In genomic region chr12:6463858-6464257, GRCh38 we compare ENCODE assay signal across 15 cellular contexts. TPM values are rescaled to one million over a fixed set of nuclear protein-coding genes. Genes with fewer than 3 reads are reported as not detected.
DNase-seq lines count a peak whose midpoint lies in the region; ATAC-seq and TF ChIP-seq lines count a peak whose summit lies in the region.
"Had no signal": no experiment of that assay in that cellular context is flagged by ENCODE, and none has a peak within 500 bp of the region (broad histone marks: within the 10 kb centered on the region; RNA-seq: fewer than 3 reads in every experiment).

No MANE protein-coding gene starts in this region.

- peaks cover 77% of the 10 kb centered on the region for H3K36me3 ChIP-seq in muscle layer of colon (ENCODE audit: insufficient read depth, low read length)

- peaks cover 96% of the 10 kb centered on the region for H3K4me1 Mint-ChIP-seq in activated T-cell treated with anti-CD3 and anti-CD28 coated beads, Interleukin-2, amount 50 U/mL, for 72 hours (ENCODE audit: low read depth)
- H3K4me1 Mint-ChIP-seq in activated CD8-positive, alpha-beta T cell treated with anti-CD3 and anti-CD28 coated beads for 36 hours (ENCODE audit: low read depth) = peaks cover 88% of the 10 kb centered on the region
- no peaks in the 10 kb centered on the region for H3K4me1 Mint-ChIP-seq in type B pancreatic cell (ENCODE audit: unreplicated experiment)

- H3K27me3 Mint-ChIP-seq in activated T-cell treated with anti-CD3 and anti-CD28 coated beads, Interleukin-2, amount 50 U/mL, for 72 hours (ENCODE audit: low read depth) = no peaks in the 10 kb centered on the region
- H3K27me3 Mint-ChIP-seq in activated CD8-positive, alpha-beta T cell treated with anti-CD3 and anti-CD28 coated beads for 36 hours = no peaks in the 10 kb centered on the region
- peaks cover 3% of the 10 kb centered on the region for H3K27me3 Mint-ChIP-seq in type B pancreatic cell

- H3K27me3 ChIP-seq in muscle layer of colon (ENCODE audit: control insufficient read depth in 1 of 2, insufficient read depth in 2 of 2, low read length in 2 of 2) = no peaks in the 10 kb centered on the region
- H3K27me3 ChIP-seq: right lobe of liver, SJSA1, testis had no signal

- POLR2A ChIA-PET in activated CD8-positive, alpha-beta T cell treated with anti-CD3 and anti-CD28 coated beads for 36 hours (lab: Charles Lee) = interaction anchor here (0.6 to 14.3 kb wide), 10 partner anchors 9 to 97 kb away, joined by 3 to 267 read pairs (median 4); partner anchors contain the start of genes CD27, GAPDH and TAPBPL

- peak overlapping the region; percentile 6 for H3K27ac ChIP-seq in muscle layer of colon (ENCODE audit: low read depth, low read length)
- no peak overlapping the region for H3K27ac ChIP-seq in caudate nucleus (ENCODE audit: low read depth, low read length)
- H3K27ac ChIP-seq: SJSA1, testis had no signal

- no peaks in the 10 kb centered on the region for H3K9me3 Mint-ChIP-seq in activated T-cell treated with anti-CD3 and anti-CD28 coated beads, Interleukin-2, amount 50 U/mL, for 72 hours
- H3K9me3 Mint-ChIP-seq in activated CD8-positive, alpha-beta T cell treated with anti-CD3 and anti-CD28 coated beads for 36 hours = no peaks in the 10 kb centered on the region
- no peaks in the 10 kb centered on the region for H3K9me3 Mint-ChIP-seq in type B pancreatic cell
- H3K9me3 Mint-ChIP-seq: nephron had no signal

- H3K9ac ChIP-seq in muscle layer of colon (ENCODE audit: low read length) = no peak overlapping the region

- peaks cover 37 to 69% of the 10 kb centered on the region in 2 donors for H3K36me3 Mint-ChIP-seq in activated T-cell treated with anti-CD3 and anti-CD28 coated beads, Interleukin-2, amount 50 U/mL, for 72 hours (ENCODE audit: insufficient read depth in 2 of 2)
- peaks cover 96% of the 10 kb centered on the region for H3K36me3 Mint-ChIP-seq in activated CD8-positive, alpha-beta T cell treated with anti-CD3 and anti-CD28 coated beads for 36 hours (ENCODE audit: low read depth)
- H3K36me3 Mint-ChIP-seq in type B pancreatic cell = peaks cover 41% of the 10 kb centered on the region

- TF ChIP-seq CTCF in activated CD8-positive, alpha-beta T cell treated with anti-CD3 and anti-CD28 coated beads for 36 hours (IDR thresholded peaks at IDR 0.05) = no peak
- no peak for TF ChIP-seq CTCF in type B pancreatic cell (conservative IDR thresholded peaks at IDR 0.05)

- H3K4me1 ChIP-seq in muscle layer of colon (ENCODE audit: insufficient read depth, low read length) = peaks cover 29% of the 10 kb centered on the region
- H3K4me1 ChIP-seq: testis had no signal

- H3K4me3 Mint-ChIP-seq in activated T-cell treated with anti-CD3 and anti-CD28 coated beads, Interleukin-2, amount 50 U/mL, for 72 hours = peak overlapping the region; percentile 82 to 87
- peak overlapping the region; percentile 76 for H3K4me3 Mint-ChIP-seq in activated CD8-positive, alpha-beta T cell treated with anti-CD3 and anti-CD28 coated beads for 36 hours
- no peak overlapping the region for H3K4me3 Mint-ChIP-seq in type B pancreatic cell
- H3K4me3 Mint-ChIP-seq: nephron had no signal

- H3K27ac Mint-ChIP-seq in activated T-cell treated with anti-CD3 and anti-CD28 coated beads, Interleukin-2, amount 50 U/mL, for 72 hours = peak overlapping the region; percentile 98
- H3K27ac Mint-ChIP-seq in activated CD8-positive, alpha-beta T cell treated with anti-CD3 and anti-CD28 coated beads for 36 hours = peak overlapping the region; percentile 97
- H3K27ac Mint-ChIP-seq in type B pancreatic cell = peak overlapping the region; percentile 8
- H3K27ac Mint-ChIP-seq: nephron had no signal

- intact Hi-C loops in activated CD8-positive, alpha-beta T cell treated with anti-CD3 and anti-CD28 coated beads for 36 hours (cut with micrococcal nuclease) = loop anchor here (2.0 to 10.0 kb wide), 2 partner anchors 37 to 129 kb away; no protein-coding TSS in a partner anchor

- H3K9me3 ChIP-seq in muscle layer of colon (ENCODE audit: low read length) = no peaks in the 10 kb centered on the region
- H3K9me3 ChIP-seq: right lobe of liver, SJSA1, testis had no signal

- CTCF ChIA-PET in activated CD8-positive, alpha-beta T cell treated with anti-CD3 and anti-CD28 coated beads for 36 hours (lab: Charles Lee) = interaction anchor here (0.9 to 7.5 kb wide), 8 partner anchors 12 to 141 kb away, joined by 3 to 101 read pairs (median 6); partner anchors contain the start of gene TAPBPL

- no peak overlapping the region for H3K4me3 ChIP-seq in muscle layer of colon (ENCODE audit: low read depth in 1 of 2, low read length in 2 of 2)
- H3K4me3 ChIP-seq: right lobe of liver, SJSA1, testis had no signal

- DNase-seq in activated T-cell treated with anti-CD3 and anti-CD28 coated beads, Interleukin-2, amount 50 U/mL, for 72 hours = no peak
- no peak for DNase-seq in activated T-cell treated with anti-CD3 and anti-CD28 coated beads, Interleukin-2, amount 50 U/mL, for 48 hours
- DNase-seq in activated CD8-positive, alpha-beta T cell treated with anti-CD3 and anti-CD28 coated beads for 36 hours = no peak
- no peak for DNase-seq in type B pancreatic cell (ENCODE audit: extremely low spot score, unreplicated experiment)
- no peak for DNase-seq in caudate nucleus (lab: John Stamatoyannopoulos, UW)
- DNase-seq: NCI-H1048, NCI-H2171 treated with DMSO at 0.1 percent for 48 hours, right lobe of liver, testis had no signal

- ATAC-seq in activated T-cell treated with anti-CD3 and anti-CD28 coated beads, Interleukin-2, amount 50 U/mL, for 72 hours (replicated peaks in 1 of 2) = no peak
- no peak for ATAC-seq in activated CD8-positive, alpha-beta T cell treated with anti-CD3 and anti-CD28 coated beads for 36 hours
- ATAC-seq in GM18520 (IDR thresholded peaks at IDR 0.05; ENCODE audit: unreplicated experiment) = no peak
- ATAC-seq in HG03175 (IDR thresholded peaks at IDR 0.05; ENCODE audit: unreplicated experiment) = no peak
- ATAC-seq: right lobe of liver had no signal

RNA-seq across cellular contexts. Expression of gene VAMP1, which starts 6.6 kb away (rescaled TPM):
- total RNA-seq in activated T-cell treated with anti-CD3 and anti-CD28 coated beads, Interleukin-2, amount 50 U/mL, for 72 hours = 10 to 100 TPM; 51.2 to 53.1 TPM
- 10 to 100 TPM; 50.0 to 51.2 TPM for total RNA-seq in activated CD8-positive, alpha-beta T cell treated with anti-CD3 and anti-CD28 coated beads for 36 hours
- total RNA-seq in type B pancreatic cell (ENCODE audit: low replicate concordance) = 10.1 and 12.7 TPM in 2 replicates

RNA-seq across cellular contexts. Expression of gene TAPBPL, which starts 12.0 kb away (rescaled TPM):
- total RNA-seq in activated T-cell treated with anti-CD3 and anti-CD28 coated beads, Interleukin-2, amount 50 U/mL, for 72 hours = 10 to 100 TPM; 26.0 to 29.6 TPM
- total RNA-seq in activated CD8-positive, alpha-beta T cell treated with anti-CD3 and anti-CD28 coated beads for 36 hours = 10 to 100 TPM; 23.3 to 28.0 TPM
- 12.4 and 21.1 TPM in 2 replicates for total RNA-seq in type B pancreatic cell (ENCODE audit: low replicate concordance)

RNA-seq across cellular contexts. Expression of gene CD27, which starts 19.1 kb away (rescaled TPM):
- 10 to 100 TPM; 53.1 to 90.5 TPM for total RNA-seq in activated T-cell treated with anti-CD3 and anti-CD28 coated beads, Interleukin-2, amount 50 U/mL, for 72 hours
- total RNA-seq in activated CD8-positive, alpha-beta T cell treated with anti-CD3 and anti-CD28 coated beads for 36 hours = 100 to 1,000 TPM; 160 to 164 TPM
- total RNA-seq in type B pancreatic cell (ENCODE audit: low replicate concordance) = not detected in 2 replicates
- total RNA-seq: epithelial cell of proximal tubule, SJSA1 had no signal

RNA-seq across cellular contexts. Expression of gene MRPL51, which starts 29.2 kb away (rescaled TPM):
- 100 to 1,000 TPM; 170 to 179 TPM for total RNA-seq in activated T-cell treated with anti-CD3 and anti-CD28 coated beads, Interleukin-2, amount 50 U/mL, for 72 hours
- 100 to 1,000 TPM; 230 to 254 TPM for total RNA-seq in activated CD8-positive, alpha-beta T cell treated with anti-CD3 and anti-CD28 coated beads for 36 hours
- 213 and 396 TPM in 2 replicates for total RNA-seq in type B pancreatic cell (ENCODE audit: low replicate concordance)

RNA-seq across cellular contexts. Expression of gene NCAPD2, which starts 30.0 kb away (rescaled TPM):
- total RNA-seq in activated T-cell treated with anti-CD3 and anti-CD28 coated beads, Interleukin-2, amount 50 U/mL, for 72 hours = 100 to 1,000 TPM; 156 to 168 TPM
- 100 to 1,000 TPM; 195 to 196 TPM for total RNA-seq in activated CD8-positive, alpha-beta T cell treated with anti-CD3 and anti-CD28 coated beads for 36 hours
- total RNA-seq in type B pancreatic cell (ENCODE audit: low replicate concordance) = 96.5 and 109 TPM in 2 replicates

Comparison
In these comparisons a context has a peak if more than half of its experiments do, and no peak if none do; other contexts are left out.
1. H3K27ac Mint-ChIP-seq: peak in every context shown above with its lines; median percentile 98 in activated T-cell treated with anti-CD3 and anti-CD28 coated beads, Interleukin-2, amount 50 U/mL, for 72 hours; 97 in activated CD8-positive, alpha-beta T cell treated with anti-CD3 and anti-CD28 coated beads for 36 hours; 8 in type B pancreatic cell.
2. RNA of gene CD27, which starts 19.1 kb away (total RNA-seq): 160 to 164 TPM in activated CD8-positive, alpha-beta T cell treated with anti-CD3 and anti-CD28 coated beads for 36 hours and 53.1 to 90.5 TPM in activated T-cell treated with anti-CD3 and anti-CD28 coated beads, Interleukin-2, amount 50 U/mL, for 72 hours; not detected in type B pancreatic cell; every median in the first group is over 10 times any median in the second.